ENCODE assay signal across 14 cellular contexts in genomic region chr6:53984163-53984562, GRCh38.
DNase-seq lines count a peak whose midpoint lies in the region; ATAC-seq, FAIRE-seq and TF ChIP-seq lines count a peak whose summit lies in the region.
"Had no signal": no experiment of that assay in that cellular context is flagged by ENCODE, and none has a peak within 500 bp of the region (broad histone marks: within the 10 kb centered on the region; RNA-seq: fewer than 3 reads in every experiment).

No MANE protein-coding gene starts in this region.

- H3K27ac ChIP-seq in astrocyte (ENCODE audit: low read depth, low read length), result peak overlapping the region; percentile 89
- H3K27ac ChIP-seq: C4-2B, esophagus muscularis mucosa, left lung had no signal

- H3K27ac Mint-ChIP-seq in astrocyte (ENCODE audit: unreplicated experiment), result peak overlapping the region; percentile 93
- H3K27ac Mint-ChIP-seq: activated naive CD8-positive, alpha-beta T cell treated with anti-CD3 and anti-CD28 coated beads, Interleukin-2, amount 10 ng/mL, durations not matched to agents 7 days and 5 days had no signal

- ATAC-seq in HG03439 (IDR thresholded peaks at IDR 0.05; ENCODE audit: unreplicated experiment), result no peak
- no peak for ATAC-seq in HG03196 (IDR thresholded peaks at IDR 0.05; ENCODE audit: unreplicated experiment)
- ATAC-seq: left lung had no signal

- peaks cover 36% of the 10 kb centered on the region for H3K4me1 Mint-ChIP-seq in astrocyte (ENCODE audit: low read depth, unreplicated experiment)
- H3K4me1 Mint-ChIP-seq: activated naive CD8-positive, alpha-beta T cell treated with anti-CD3 and anti-CD28 coated beads, Interleukin-2, amount 10 ng/mL, durations not matched to agents 7 days and 5 days had no signal

- H3K79me2 ChIP-seq in astrocyte (ENCODE audit: insufficient read depth, low read length), result no peaks in the 10 kb centered on the region

- POLR2A ChIA-PET in AG04449 (lab: Yijun Ruan, JAX), result interaction anchor here (0.6 kb wide), 1 partner anchor 44 kb away, joined by 3 read pairs; no protein-coding TSS in a partner anchor

- no peak for TF ChIP-seq CTCF in AG04449 (IDR thresholded peaks at IDR 0.05; ENCODE audit: insufficient read depth, low read length, missing control alignments)
- no peak for TF ChIP-seq CTCF in astrocyte (IDR thresholded peaks at IDR 0.05; ENCODE audit: insufficient read depth, low read depth, low read length)

- peaks cover 40% of the 10 kb centered on the region for H3K4me1 ChIP-seq in astrocyte (ENCODE audit: insufficient read depth, low read length)
- H3K4me1 ChIP-seq: left lung had no signal

- peak overlapping the region; percentile 52 for H3K9ac ChIP-seq in astrocyte (ENCODE audit: low read length)

- H3K9me3 ChIP-seq in astrocyte (ENCODE audit: insufficient read depth, low read depth, low read length), result no peaks in the 10 kb centered on the region
- H3K9me3 ChIP-seq: esophagus muscularis mucosa, left lung had no signal

- peak overlapping the region; percentile 71 for H3K4me2 ChIP-seq in astrocyte (ENCODE audit: low read length)

- no peak overlapping the region for H3K4me3 Mint-ChIP-seq in astrocyte (ENCODE audit: unreplicated experiment)
- H3K4me3 Mint-ChIP-seq: activated naive CD8-positive, alpha-beta T cell treated with anti-CD3 and anti-CD28 coated beads, Interleukin-2, amount 10 ng/mL, durations not matched to agents 7 days and 5 days had no signal

- H4K20me1 ChIP-seq in astrocyte (ENCODE audit: insufficient read depth, low read length), result no peaks in the 10 kb centered on the region

- no peaks in the 10 kb centered on the region for H3K36me3 Mint-ChIP-seq in astrocyte (ENCODE audit: low read depth, unreplicated experiment)
- H3K36me3 Mint-ChIP-seq: activated naive CD8-positive, alpha-beta T cell treated with anti-CD3 and anti-CD28 coated beads, Interleukin-2, amount 10 ng/mL, durations not matched to agents 7 days and 5 days had no signal

- no peaks in the 10 kb centered on the region for H3K36me3 ChIP-seq in astrocyte (ENCODE audit: insufficient read depth, low read length)
- H3K36me3 ChIP-seq: esophagus muscularis mucosa, left lung had no signal

- DNase-seq in AG04449 (ENCODE audit: low read depth, low spot score), result peak; percentile 60
- DNase-seq in HTR-8/SVneo (ENCODE audit: insufficient read length, low spot score), result peak; percentile 82
- DNase-seq in astrocyte (ENCODE audit: low read depth), result peak; percentile 98
- peak; percentile 60 for DNase-seq in islet precursor cell
- no peak for DNase-seq in NCI-H774 (lab: John Stamatoyannopoulos, UW)
- DNase-seq in mesenteric fat pad (ENCODE audit: low spot score), result no peak
- DNase-seq: activated CD4-positive, alpha-beta T cell treated with anti-CD3 and anti-CD28 coated beads, Interleukin-2, amount 50 U/mL, for 48 hours; activated naive CD8-positive, alpha-beta T cell treated with anti-CD3 and anti-CD28 coated beads, Interleukin-2, amount 10 ng/mL, durations not matched to agents 7 days and 5 days; KBM-7; left lung had no signal

- H3K9me3 Mint-ChIP-seq in astrocyte (ENCODE audit: unreplicated experiment), result no peaks in the 10 kb centered on the region
- H3K9me3 Mint-ChIP-seq: activated naive CD8-positive, alpha-beta T cell treated with anti-CD3 and anti-CD28 coated beads, Interleukin-2, amount 10 ng/mL, durations not matched to agents 7 days and 5 days had no signal

- H3K4me3 ChIP-seq in AG04449 (ENCODE audit: low read depth, low read length), result no peak overlapping the region
- H3K4me3 ChIP-seq in astrocyte (ENCODE audit: insufficient read depth, low read depth, low read length), result no peak overlapping the region
- H3K4me3 ChIP-seq: esophagus muscularis mucosa, left lung had no signal

- H2AFZ ChIP-seq in astrocyte (ENCODE audit: low read depth, low read length), result peak overlapping the region; percentile 20

- FAIRE-seq in HTR-8/SVneo (lab: Jason Lieb, UNC), result peak; percentile 90
- FAIRE-seq in astrocyte (lab: Jason Lieb, UNC), result peak; percentile 88

- CTCF ChIA-PET in AG04449 (lab: Yijun Ruan, JAX), result interaction anchor here (3.0 to 4.9 kb wide), 3 partner anchors 12 to 1259 kb away, joined by 12 to 51 read pairs (median 17); no protein-coding TSS in a partner anchor

- H3K27me3 ChIP-seq in astrocyte (ENCODE audit: insufficient read depth, low read length), result no peaks in the 10 kb centered on the region
- H3K27me3 ChIP-seq: esophagus muscularis mucosa, left lung had no signal

- no peaks in the 10 kb centered on the region for H3K27me3 Mint-ChIP-seq in astrocyte (ENCODE audit: low read depth, unreplicated experiment)

Comparison
In these comparisons a context has a peak if more than half of its experiments do, and no peak if none do; other contexts are left out.
1. DNase-seq: peak in AG04449 (single experiment), HTR-8/SVneo (single experiment), astrocyte (single experiment) and islet precursor cell (single experiment); none in NCI-H774 (single experiment) and mesenteric fat pad (single experiment).